ENCODE assay signal across 11 cellular contexts in genomic region chr11:124174001-124174400, GRCh38. TPM values are rescaled to one million over a fixed set of nuclear protein-coding genes. Genes with fewer than 3 reads are reported as not detected.
A peak's percentile ranks its signal among the peaks of the same experiment; 100 is the strongest.
DNase-seq lines count a peak whose midpoint lies in the region; ATAC-seq and TF ChIP-seq lines count a peak whose summit lies in the region.
"Had no signal": no experiment of that assay in that cellular context is flagged by ENCODE, and none has a peak within 500 bp of the region (broad histone marks: within the 10 kb centered on the region; RNA-seq: fewer than 3 reads in every experiment).

No MANE protein-coding gene starts in this region.

- H3K4me1 Mint-ChIP-seq in neural crest cell, result peaks cover 28% of the 10 kb centered on the region
- peaks cover 1% of the 10 kb centered on the region for H3K4me1 Mint-ChIP-seq in T-helper 2 cell treated with Interferon-gamma antibody and Interleukin-4, amounts not matched to agents 5 μg/mL and 100 μg/mL, for 36 hours (ENCODE audit: low read depth)
- peaks cover 2% of the 10 kb centered on the region for H3K4me1 Mint-ChIP-seq in activated naive CD8-positive, alpha-beta T cell treated with anti-CD3 and anti-CD28 coated beads for 36 hours
- H3K4me1 Mint-ChIP-seq: activated B cell treated with CpG ODN at 0.5 μM for 24 hours had no signal

- H3K4me3 Mint-ChIP-seq in neural crest cell, result no peak overlapping the region
- H3K4me3 Mint-ChIP-seq in T-helper 2 cell treated with Interferon-gamma antibody and Interleukin-4, amounts not matched to agents 5 μg/mL and 100 μg/mL, for 36 hours, result no peak overlapping the region
- no peak overlapping the region for H3K4me3 Mint-ChIP-seq in activated naive CD8-positive, alpha-beta T cell treated with anti-CD3 and anti-CD28 coated beads for 36 hours
- H3K4me3 Mint-ChIP-seq: activated B cell treated with CpG ODN at 0.5 μM for 24 hours had no signal

- H3K27ac Mint-ChIP-seq in neural crest cell (ENCODE audit: unreplicated experiment), result peak overlapping the region; percentile 93
- no peak overlapping the region for H3K27ac Mint-ChIP-seq in T-helper 2 cell treated with Interferon-gamma antibody and Interleukin-4, amounts not matched to agents 5 μg/mL and 100 μg/mL, for 36 hours
- no peak overlapping the region for H3K27ac Mint-ChIP-seq in activated naive CD8-positive, alpha-beta T cell treated with anti-CD3 and anti-CD28 coated beads for 36 hours
- H3K27ac Mint-ChIP-seq: activated B cell treated with CpG ODN at 0.5 μM for 24 hours had no signal

- no peak for ATAC-seq in GM18502 (IDR thresholded peaks at IDR 0.05; ENCODE audit: poor library complexity, unreplicated experiment)

- no peak for TF ChIP-seq CTCF in neural crest cell (conservative IDR thresholded peaks at IDR 0.05)

- peak; percentile 11 for DNase-seq in GM04504 (ENCODE audit: low read depth)
- peak; percentile 61 for DNase-seq in NCI-H2029 treated with DMSO at 0.1 percent for 48 hours (lab: John Stamatoyannopoulos, UW)
- DNase-seq in dedifferentiated amniotic fluid mesenchymal stem cell (ENCODE audit: extremely low spot score), result peak; percentile 87
- no peak for DNase-seq in neural crest cell (ENCODE audit: low read depth, low spot score)
- no peak for DNase-seq in T-helper 2 cell treated with Interferon-gamma antibody and Interleukin-4, amounts not matched to agents 5 μg/mL and 100 μg/mL, for 36 hours (ENCODE audit: low spot score)
- no peak for DNase-seq in activated naive CD8-positive, alpha-beta T cell treated with anti-CD3 and anti-CD28 coated beads for 36 hours
- DNase-seq in activated CD8-positive, alpha-beta memory T cell treated with anti-CD3 and anti-CD28 coated beads for 24 hours, result no peak
- DNase-seq: activated B cell treated with CpG ODN at 0.5 μM for 24 hours, tibial artery had no signal

- H3K27me3 Mint-ChIP-seq in neural crest cell (ENCODE audit: low read depth), result no peaks in the 10 kb centered on the region
- H3K27me3 Mint-ChIP-seq in T-helper 2 cell treated with Interferon-gamma antibody and Interleukin-4, amounts not matched to agents 5 μg/mL and 100 μg/mL, for 36 hours (ENCODE audit: low read depth), result peaks cover 3% of the 10 kb centered on the region
- peaks cover 5% of the 10 kb centered on the region for H3K27me3 Mint-ChIP-seq in activated naive CD8-positive, alpha-beta T cell treated with anti-CD3 and anti-CD28 coated beads for 36 hours
- H3K27me3 Mint-ChIP-seq: activated B cell treated with CpG ODN at 0.5 μM for 24 hours had no signal

- H3K9me3 Mint-ChIP-seq in neural crest cell, result peaks cover 3% of the 10 kb centered on the region
- no peaks in the 10 kb centered on the region for H3K9me3 Mint-ChIP-seq in T-helper 2 cell treated with Interferon-gamma antibody and Interleukin-4, amounts not matched to agents 5 μg/mL and 100 μg/mL, for 36 hours
- no peaks in the 10 kb centered on the region for H3K9me3 Mint-ChIP-seq in activated naive CD8-positive, alpha-beta T cell treated with anti-CD3 and anti-CD28 coated beads for 36 hours
- H3K9me3 Mint-ChIP-seq: activated B cell treated with CpG ODN at 0.5 μM for 24 hours had no signal

- H3K36me3 Mint-ChIP-seq in neural crest cell (ENCODE audit: low read depth), result no peaks in the 10 kb centered on the region
- no peaks in the 10 kb centered on the region for H3K36me3 Mint-ChIP-seq in T-helper 2 cell treated with Interferon-gamma antibody and Interleukin-4, amounts not matched to agents 5 μg/mL and 100 μg/mL, for 36 hours (ENCODE audit: low read depth)
- no peaks in the 10 kb centered on the region for H3K36me3 Mint-ChIP-seq in activated naive CD8-positive, alpha-beta T cell treated with anti-CD3 and anti-CD28 coated beads for 36 hours

RNA-seq across cellular contexts. Expression of gene OR10D3, which starts 9.1 kb away (rescaled TPM):
- total RNA-seq in neural crest cell, result not detected in 2 replicates
- total RNA-seq in activated naive CD8-positive, alpha-beta T cell treated with anti-CD3 and anti-CD28 coated beads for 36 hours, result not detected
- total RNA-seq: activated B cell treated with CpG ODN at 0.5 μM for 24 hours, liver had no signal

RNA-seq across cellular contexts. Expression of gene VWA5A, which starts 58.8 kb away (rescaled TPM):
- total RNA-seq in neural crest cell, result 6.1 and 6.4 TPM in 2 replicates
- 1 to 10 TPM; 4.3 to 5.2 TPM for total RNA-seq in activated naive CD8-positive, alpha-beta T cell treated with anti-CD3 and anti-CD28 coated beads for 36 hours

Comparison
In these comparisons a context has a peak if more than half of its experiments do, and no peak if none do; other contexts are left out.
1. DNase-seq: peak in GM04504 (single experiment), NCI-H2029 treated with DMSO at 0.1 percent for 48 hours (single experiment) and dedifferentiated amniotic fluid mesenchymal stem cell (single experiment); none in neural crest cell (single experiment), T-helper 2 cell treated with Interferon-gamma antibody and Interleukin-4, amounts not matched to agents 5 μg/mL and 100 μg/mL, for 36 hours (single experiment), activated naive CD8-positive, alpha-beta T cell treated with anti-CD3 and anti-CD28 coated beads for 36 hours (single experiment) and activated CD8-positive, alpha-beta memory T cell treated with anti-CD3 and anti-CD28 coated beads for 24 hours (single experiment).